1 cellular context compared by ENCODE assay signal in the genomic region with DNA sequence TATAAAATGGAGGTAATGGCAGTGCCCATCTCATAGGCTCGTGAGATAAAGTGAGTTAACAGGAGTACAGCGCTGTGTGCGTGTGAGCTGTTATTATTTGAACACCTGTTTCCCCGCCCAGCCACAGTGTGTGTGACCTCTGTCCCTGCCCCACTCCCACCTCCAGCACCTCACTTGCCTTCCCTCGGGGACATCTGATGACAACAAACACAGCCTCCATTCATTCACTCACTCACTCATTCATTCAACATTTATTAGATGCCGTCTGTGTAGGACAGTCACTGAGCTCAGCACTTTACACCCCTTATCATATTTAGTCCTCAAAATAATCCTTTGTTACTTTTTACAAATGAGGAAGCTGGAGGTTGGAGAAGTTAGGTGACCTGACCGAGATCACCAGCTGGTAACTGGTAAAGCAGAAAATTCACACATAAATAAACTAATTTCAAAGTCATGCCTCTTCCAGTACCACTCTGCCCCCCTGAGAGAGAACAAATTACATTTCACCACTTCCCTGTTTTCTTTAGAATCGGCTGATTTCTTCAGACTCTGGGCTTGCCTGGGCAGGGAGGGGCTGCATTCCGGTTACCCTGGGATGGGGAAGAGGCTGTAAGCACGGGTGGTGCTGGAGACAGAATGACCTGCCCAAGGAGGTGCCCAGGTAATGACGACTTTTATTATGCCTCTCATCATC.
A peak's percentile ranks its signal among the peaks of the same experiment; 100 is the strongest.
TF ChIP-seq lines count a peak whose summit lies in the region.

No MANE protein-coding gene starts in this region.

TF ChIP-seq in HepG2, 621 proteins besides CTCF, POLR2A, EP300 and RAD21 (continued from another document):
- TF ChIP-seq RARA (CRISPR knock-in tag; IDR thresholded peaks at IDR 0.05) (peak; percentile 31; the same call in 1 of the 2 replicates), NPAS2 (CRISPR knock-in tag; IDR thresholded peaks at IDR 0.05; ENCODE audit: borderline replicate concordance) (no peak), SMC3 (IDR thresholded peaks at IDR 0.05; ENCODE audit: low read length) (no peak), MAZ (IDR thresholded peaks at IDR 0.05; ENCODE audit: borderline replicate concordance, low read depth, low read length) (no peak), MAZ (CRISPR knock-in tag; IDR thresholded peaks at IDR 0.05; ENCODE audit: low read depth) (0 out of 2 replicates have a peak, but pooled peaks have one; percentile 25), ZKSCAN8 (CRISPR knock-in tag; IDR thresholded peaks at IDR 0.05; ENCODE audit: borderline replicate concordance) (peak; percentile 47; the same call in 1 of the 2 replicates), ZNF484 (CRISPR knock-in tag; IDR thresholded peaks at IDR 0.05; ENCODE audit: borderline replicate concordance, low read depth) (no peak), NR2F6 (IDR thresholded peaks at IDR 0.05) (no peak), NR2F6 (CRISPR knock-in tag; IDR thresholded peaks at IDR 0.05) (peak; percentile 44; the same call in 1 of the 2 replicates), NFE2L2 (IDR thresholded peaks at IDR 0.05; ENCODE audit: low read length) (no peak), RXRA (CRISPR knock-in tag; IDR thresholded peaks at IDR 0.05) (peak; percentile 20; the same call in 1 of the 2 replicates), TCF7 (IDR thresholded peaks at IDR 0.05; ENCODE audit: low read depth) (no peak), SP5 (CRISPR knock-in tag; IDR thresholded peaks at IDR 0.05; ENCODE audit: borderline replicate concordance, low read depth) (peak; percentile 57; the same call in 1 of the 2 replicates), ZFP36 (IDR thresholded peaks at IDR 0.05; ENCODE audit: borderline replicate concordance, low read depth, low read length, partially characterized antibody) (no peak), FOXA3 (CRISPR knock-in tag; IDR thresholded peaks at IDR 0.05) (no peak), ZNF768 (CRISPR knock-in tag; IDR thresholded peaks at IDR 0.05) (no peak), GZF1 (CRISPR knock-in tag; IDR thresholded peaks at IDR 0.05) (no peak), NFKB2 (CRISPR knock-in tag; IDR thresholded peaks at IDR 0.05; ENCODE audit: borderline replicate concordance) (no peak), ZKSCAN5 (CRISPR knock-in tag; IDR thresholded peaks at IDR 0.05) (no peak), ZNF83 (CRISPR knock-in tag; IDR thresholded peaks at IDR 0.05; ENCODE audit: borderline replicate concordance) (no peak), SSRP1 (CRISPR knock-in tag; IDR thresholded peaks at IDR 0.05) (no peak)
- TF ChIP-seq, protein P1, sequence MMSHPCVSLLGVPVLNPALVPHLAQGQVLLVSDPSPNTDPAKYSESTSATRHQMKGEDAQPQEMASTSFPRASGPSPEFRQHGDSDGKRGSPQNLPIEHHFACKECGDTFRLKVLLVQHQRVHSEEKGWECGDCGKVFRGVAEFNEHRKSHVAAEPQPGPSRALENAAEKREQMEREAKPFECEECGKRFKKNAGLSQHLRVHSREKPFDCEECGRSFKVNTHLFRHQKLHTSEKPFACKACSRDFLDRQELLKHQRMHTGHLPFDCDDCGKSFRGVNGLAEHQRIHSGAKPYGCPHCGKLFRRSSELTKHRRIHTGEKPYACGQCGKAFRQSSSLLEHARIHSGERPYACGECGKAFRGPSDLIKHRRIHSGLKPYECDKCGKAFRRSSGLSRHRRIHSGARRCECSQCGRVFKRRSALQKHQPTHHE (CRISPR knock-in tag; IDR thresholded peaks at IDR 0.05; ENCODE audit: borderline replicate concordance) = no peak
- TF ChIP-seq, protein P2, sequence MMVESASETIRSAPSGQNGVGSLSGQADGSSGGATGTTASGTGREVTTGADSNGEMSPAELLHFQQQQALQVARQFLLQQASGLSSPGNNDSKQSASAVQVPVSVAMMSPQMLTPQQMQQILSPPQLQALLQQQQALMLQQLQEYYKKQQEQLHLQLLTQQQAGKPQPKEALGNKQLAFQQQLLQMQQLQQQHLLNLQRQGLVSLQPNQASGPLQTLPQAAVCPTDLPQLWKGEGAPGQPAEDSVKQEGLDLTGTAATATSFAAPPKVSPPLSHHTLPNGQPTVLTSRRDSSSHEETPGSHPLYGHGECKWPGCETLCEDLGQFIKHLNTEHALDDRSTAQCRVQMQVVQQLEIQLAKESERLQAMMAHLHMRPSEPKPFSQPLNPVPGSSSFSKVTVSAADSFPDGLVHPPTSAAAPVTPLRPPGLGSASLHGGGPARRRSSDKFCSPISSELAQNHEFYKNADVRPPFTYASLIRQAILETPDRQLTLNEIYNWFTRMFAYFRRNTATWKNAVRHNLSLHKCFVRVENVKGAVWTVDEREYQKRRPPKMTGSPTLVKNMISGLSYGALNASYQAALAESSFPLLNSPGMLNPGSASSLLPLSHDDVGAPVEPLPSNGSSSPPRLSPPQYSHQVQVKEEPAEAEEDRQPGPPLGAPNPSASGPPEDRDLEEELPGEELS (CRISPR knock-in tag; IDR thresholded peaks at IDR 0.05) = 0 out of 2 replicates have a peak, but pooled peaks have one; percentile 8
- TF ChIP-seq, protein P3, sequence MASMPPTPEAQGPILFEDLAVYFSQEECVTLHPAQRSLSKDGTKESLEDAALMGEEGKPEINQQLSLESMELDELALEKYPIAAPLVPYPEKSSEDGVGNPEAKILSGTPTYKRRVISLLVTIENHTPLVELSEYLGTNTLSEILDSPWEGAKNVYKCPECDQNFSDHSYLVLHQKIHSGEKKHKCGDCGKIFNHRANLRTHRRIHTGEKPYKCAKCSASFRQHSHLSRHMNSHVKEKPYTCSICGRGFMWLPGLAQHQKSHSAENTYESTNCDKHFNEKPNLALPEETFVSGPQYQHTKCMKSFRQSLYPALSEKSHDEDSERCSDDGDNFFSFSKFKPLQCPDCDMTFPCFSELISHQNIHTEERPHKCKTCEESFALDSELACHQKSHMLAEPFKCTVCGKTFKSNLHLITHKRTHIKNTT (CRISPR knock-in tag; IDR thresholded peaks at IDR 0.05) = no peak
- TF ChIP-seq, protein P4, sequence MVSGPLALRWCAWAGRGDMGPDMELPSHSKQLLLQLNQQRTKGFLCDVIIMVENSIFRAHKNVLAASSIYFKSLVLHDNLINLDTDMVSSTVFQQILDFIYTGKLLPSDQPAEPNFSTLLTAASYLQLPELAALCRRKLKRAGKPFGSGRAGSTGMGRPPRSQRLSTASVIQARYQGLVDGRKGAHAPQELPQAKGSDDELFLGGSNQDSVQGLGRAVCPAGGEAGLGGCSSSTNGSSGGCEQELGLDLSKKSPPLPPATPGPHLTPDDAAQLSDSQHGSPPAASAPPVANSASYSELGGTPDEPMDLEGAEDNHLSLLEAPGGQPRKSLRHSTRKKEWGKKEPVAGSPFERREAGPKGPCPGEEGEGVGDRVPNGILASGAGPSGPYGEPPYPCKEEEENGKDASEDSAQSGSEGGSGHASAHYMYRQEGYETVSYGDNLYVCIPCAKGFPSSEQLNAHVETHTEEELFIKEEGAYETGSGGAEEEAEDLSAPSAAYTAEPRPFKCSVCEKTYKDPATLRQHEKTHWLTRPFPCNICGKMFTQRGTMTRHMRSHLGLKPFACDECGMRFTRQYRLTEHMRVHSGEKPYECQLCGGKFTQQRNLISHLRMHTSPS (CRISPR knock-in tag; IDR thresholded peaks at IDR 0.05; ENCODE audit: low read depth) = no peak
- TF ChIP-seq, protein P5, sequence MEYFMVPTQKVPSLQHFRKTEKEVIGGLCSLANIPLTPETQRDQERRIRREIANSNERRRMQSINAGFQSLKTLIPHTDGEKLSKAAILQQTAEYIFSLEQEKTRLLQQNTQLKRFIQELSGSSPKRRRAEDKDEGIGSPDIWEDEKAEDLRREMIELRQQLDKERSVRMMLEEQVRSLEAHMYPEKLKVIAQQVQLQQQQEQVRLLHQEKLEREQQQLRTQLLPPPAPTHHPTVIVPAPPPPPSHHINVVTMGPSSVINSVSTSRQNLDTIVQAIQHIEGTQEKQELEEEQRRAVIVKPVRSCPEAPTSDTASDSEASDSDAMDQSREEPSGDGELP (IDR thresholded peaks at IDR 0.05; ENCODE audit: borderline replicate concordance, low read depth) = peak; percentile 69; the same call in 1 of the 2 replicates
- TF ChIP-seq, protein P6, sequence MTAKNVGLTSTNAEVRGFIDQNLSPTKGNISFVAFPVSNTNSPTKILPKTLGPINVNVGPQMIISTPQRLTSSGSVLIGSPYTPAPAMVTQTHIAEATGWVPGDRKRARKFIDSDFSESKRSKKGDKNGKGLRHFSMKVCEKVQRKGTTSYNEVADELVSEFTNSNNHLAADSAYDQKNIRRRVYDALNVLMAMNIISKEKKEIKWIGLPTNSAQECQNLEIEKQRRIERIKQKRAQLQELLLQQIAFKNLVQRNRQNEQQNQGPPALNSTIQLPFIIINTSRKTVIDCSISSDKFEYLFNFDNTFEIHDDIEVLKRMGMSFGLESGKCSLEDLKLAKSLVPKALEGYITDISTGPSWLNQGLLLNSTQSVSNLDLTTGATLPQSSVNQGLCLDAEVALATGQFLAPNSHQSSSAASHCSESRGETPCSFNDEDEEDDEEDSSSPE (CRISPR knock-in tag; IDR thresholded peaks at IDR 0.05) = no peak
- TF ChIP-seq, protein P7, sequence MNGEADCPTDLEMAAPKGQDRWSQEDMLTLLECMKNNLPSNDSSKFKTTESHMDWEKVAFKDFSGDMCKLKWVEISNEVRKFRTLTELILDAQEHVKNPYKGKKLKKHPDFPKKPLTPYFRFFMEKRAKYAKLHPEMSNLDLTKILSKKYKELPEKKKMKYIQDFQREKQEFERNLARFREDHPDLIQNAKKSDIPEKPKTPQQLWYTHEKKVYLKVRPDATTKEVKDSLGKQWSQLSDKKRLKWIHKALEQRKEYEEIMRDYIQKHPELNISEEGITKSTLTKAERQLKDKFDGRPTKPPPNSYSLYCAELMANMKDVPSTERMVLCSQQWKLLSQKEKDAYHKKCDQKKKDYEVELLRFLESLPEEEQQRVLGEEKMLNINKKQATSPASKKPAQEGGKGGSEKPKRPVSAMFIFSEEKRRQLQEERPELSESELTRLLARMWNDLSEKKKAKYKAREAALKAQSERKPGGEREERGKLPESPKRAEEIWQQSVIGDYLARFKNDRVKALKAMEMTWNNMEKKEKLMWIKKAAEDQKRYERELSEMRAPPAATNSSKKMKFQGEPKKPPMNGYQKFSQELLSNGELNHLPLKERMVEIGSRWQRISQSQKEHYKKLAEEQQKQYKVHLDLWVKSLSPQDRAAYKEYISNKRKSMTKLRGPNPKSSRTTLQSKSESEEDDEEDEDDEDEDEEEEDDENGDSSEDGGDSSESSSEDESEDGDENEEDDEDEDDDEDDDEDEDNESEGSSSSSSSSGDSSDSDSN (CRISPR knock-in tag; IDR thresholded peaks at IDR 0.05) = no peak
- TF ChIP-seq, protein P8, sequence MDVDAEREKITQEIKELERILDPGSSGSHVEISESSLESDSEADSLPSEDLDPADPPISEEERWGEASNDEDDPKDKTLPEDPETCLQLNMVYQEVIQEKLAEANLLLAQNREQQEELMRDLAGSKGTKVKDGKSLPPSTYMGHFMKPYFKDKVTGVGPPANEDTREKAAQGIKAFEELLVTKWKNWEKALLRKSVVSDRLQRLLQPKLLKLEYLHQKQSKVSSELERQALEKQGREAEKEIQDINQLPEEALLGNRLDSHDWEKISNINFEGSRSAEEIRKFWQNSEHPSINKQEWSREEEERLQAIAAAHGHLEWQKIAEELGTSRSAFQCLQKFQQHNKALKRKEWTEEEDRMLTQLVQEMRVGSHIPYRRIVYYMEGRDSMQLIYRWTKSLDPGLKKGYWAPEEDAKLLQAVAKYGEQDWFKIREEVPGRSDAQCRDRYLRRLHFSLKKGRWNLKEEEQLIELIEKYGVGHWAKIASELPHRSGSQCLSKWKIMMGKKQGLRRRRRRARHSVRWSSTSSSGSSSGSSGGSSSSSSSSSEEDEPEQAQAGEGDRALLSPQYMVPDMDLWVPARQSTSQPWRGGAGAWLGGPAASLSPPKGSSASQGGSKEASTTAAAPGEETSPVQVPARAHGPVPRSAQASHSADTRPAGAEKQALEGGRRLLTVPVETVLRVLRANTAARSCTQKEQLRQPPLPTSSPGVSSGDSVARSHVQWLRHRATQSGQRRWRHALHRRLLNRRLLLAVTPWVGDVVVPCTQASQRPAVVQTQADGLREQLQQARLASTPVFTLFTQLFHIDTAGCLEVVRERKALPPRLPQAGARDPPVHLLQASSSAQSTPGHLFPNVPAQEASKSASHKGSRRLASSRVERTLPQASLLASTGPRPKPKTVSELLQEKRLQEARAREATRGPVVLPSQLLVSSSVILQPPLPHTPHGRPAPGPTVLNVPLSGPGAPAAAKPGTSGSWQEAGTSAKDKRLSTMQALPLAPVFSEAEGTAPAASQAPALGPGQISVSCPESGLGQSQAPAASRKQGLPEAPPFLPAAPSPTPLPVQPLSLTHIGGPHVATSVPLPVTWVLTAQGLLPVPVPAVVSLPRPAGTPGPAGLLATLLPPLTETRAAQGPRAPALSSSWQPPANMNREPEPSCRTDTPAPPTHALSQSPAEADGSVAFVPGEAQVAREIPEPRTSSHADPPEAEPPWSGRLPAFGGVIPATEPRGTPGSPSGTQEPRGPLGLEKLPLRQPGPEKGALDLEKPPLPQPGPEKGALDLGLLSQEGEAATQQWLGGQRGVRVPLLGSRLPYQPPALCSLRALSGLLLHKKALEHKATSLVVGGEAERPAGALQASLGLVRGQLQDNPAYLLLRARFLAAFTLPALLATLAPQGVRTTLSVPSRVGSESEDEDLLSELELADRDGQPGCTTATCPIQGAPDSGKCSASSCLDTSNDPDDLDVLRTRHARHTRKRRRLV (CRISPR knock-in tag; IDR thresholded peaks at IDR 0.05) = no peak
